In the genomic region with DNA sequence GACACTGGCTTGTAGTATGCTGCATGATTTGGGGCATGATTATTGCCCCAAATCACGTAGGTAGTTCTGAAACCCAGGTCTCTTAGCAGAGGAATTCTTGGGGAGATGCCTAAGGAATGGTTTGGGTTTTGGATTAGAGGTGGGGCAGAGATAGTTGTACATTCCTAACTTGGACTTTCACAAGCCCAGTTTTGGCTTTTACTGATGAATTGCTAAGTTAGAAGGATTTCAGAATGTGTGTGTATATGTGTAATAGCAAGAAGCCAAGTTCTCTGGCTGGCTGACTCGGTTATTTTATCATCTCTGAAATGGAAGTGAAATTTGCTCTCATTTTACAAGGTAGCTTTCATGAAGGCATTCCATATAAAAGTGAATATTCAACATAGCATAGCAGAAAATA, we compare ENCODE assay signal across 28 cellular contexts.
"Had no signal": no experiment of that assay in that cellular context is flagged by ENCODE, and none has a peak within 500 bp of the region (broad histone marks: within the 10 kb centered on the region; RNA-seq: fewer than 3 reads in every experiment).

No MANE protein-coding gene starts in this region.

- H3K9me3 ChIP-seq: ascending aorta had no signal

- H3K27me3 ChIP-seq: ascending aorta had no signal

- H3K36me3 Mint-ChIP-seq: activated naive CD4-positive, alpha-beta T cell treated with anti-CD3 and anti-CD28 coated beads, Interleukin-2, amount 50 U/mL, for 24 hours had no signal

- ATAC-seq: activated CD4-positive, alpha-beta T cell treated with anti-CD3 and anti-CD28 coated beads for 36 hours; activated CD8-positive, alpha-beta T cell treated with anti-CD3 and anti-CD28 coated beads for 36 hours; activated T-cell treated with anti-CD3 and anti-CD28 coated beads, Interleukin-2, amount 50 U/mL, for 72 hours; Panc1; Right ventricle myocardium inferior; T-cell had no signal

- H3K27ac ChIP-seq: ascending aorta, SK-N-MC, VCaP had no signal

- DNase-seq: activated CD4-positive, alpha-beta T cell treated with anti-CD3 and anti-CD28 coated beads for 36 hours; activated CD4-positive, alpha-beta T cell treated with anti-CD3 and anti-CD28 coated beads, Interleukin-2, amount 50 U/mL, for 1 hour; activated CD8-positive, alpha-beta memory T cell treated with anti-CD3 and anti-CD28 coated beads, Interleukin-2, amount 50 U/mL, for 4 hours; activated CD8-positive, alpha-beta T cell treated with anti-CD3 and anti-CD28 coated beads for 36 hours; activated effector memory CD4-positive, alpha-beta T cell treated with Interleukin-2 at 50 U/mL for 16 hours; activated naive CD4-positive, alpha-beta T cell; activated T-cell treated with anti-CD3 and anti-CD28 coated beads, Interleukin-2, amount 50 U/mL, for 72 hours; amniotic stem cell; MM.1S; NCI-H1105; NCI-H1436; NCI-H1694 treated with DMSO at 0.1 percent for 48 hours; NCI-H2029 treated with DMSO at 0.1 percent for 48 hours; NCI-H345; NCI-H510A; NCI-H526 treated with DMSO at 0.1 percent for 48 hours; NK-92 treated with Interleukin-12 subunit alpha and Interleukin-12 subunit beta, amount 100 ng/mL, for 24 hours; OCI-M1; RPMI8226; T-cell had no signal

- H3K9me3 Mint-ChIP-seq: activated CD8-positive, alpha-beta T cell treated with anti-CD3 and anti-CD28 coated beads for 36 hours; activated naive CD4-positive, alpha-beta T cell treated with anti-CD3 and anti-CD28 coated beads, Interleukin-2, amount 50 U/mL, for 24 hours; activated T-cell treated with anti-CD3 and anti-CD28 coated beads, Interleukin-2, amount 50 U/mL, for 72 hours; brain; central memory CD8-positive, alpha-beta T cell; T-cell had no signal

- H3K27me3 Mint-ChIP-seq: activated CD4-positive, alpha-beta T cell treated with anti-CD3 and anti-CD28 coated beads for 36 hours; activated CD8-positive, alpha-beta T cell treated with anti-CD3 and anti-CD28 coated beads for 36 hours; activated naive CD4-positive, alpha-beta T cell treated with anti-CD3 and anti-CD28 coated beads, Interleukin-2, amount 50 U/mL, for 24 hours; central memory CD8-positive, alpha-beta T cell; T-cell had no signal

- H3K4me3 Mint-ChIP-seq: activated CD4-positive, alpha-beta T cell treated with anti-CD3 and anti-CD28 coated beads for 36 hours; activated CD8-positive, alpha-beta T cell treated with anti-CD3 and anti-CD28 coated beads for 36 hours; activated naive CD4-positive, alpha-beta T cell treated with anti-CD3 and anti-CD28 coated beads, Interleukin-2, amount 50 U/mL, for 24 hours; activated T-cell treated with anti-CD3 and anti-CD28 coated beads, Interleukin-2, amount 50 U/mL, for 72 hours; brain; central memory CD8-positive, alpha-beta T cell; T-cell had no signal

- H3K4me1 Mint-ChIP-seq: brain had no signal

- H3K4me1 ChIP-seq: ascending aorta had no signal

- H3K27ac Mint-ChIP-seq: activated CD4-positive, alpha-beta T cell treated with anti-CD3 and anti-CD28 coated beads for 36 hours; activated CD8-positive, alpha-beta T cell treated with anti-CD3 and anti-CD28 coated beads for 36 hours; activated naive CD4-positive, alpha-beta T cell treated with anti-CD3 and anti-CD28 coated beads, Interleukin-2, amount 50 U/mL, for 24 hours; activated T-cell treated with anti-CD3 and anti-CD28 coated beads, Interleukin-2, amount 50 U/mL, for 72 hours; brain had no signal

- H3K4me3 ChIP-seq: ascending aorta, SK-N-MC had no signal
